8 cellular contexts compared by ENCODE assay signal in the genomic region with DNA sequence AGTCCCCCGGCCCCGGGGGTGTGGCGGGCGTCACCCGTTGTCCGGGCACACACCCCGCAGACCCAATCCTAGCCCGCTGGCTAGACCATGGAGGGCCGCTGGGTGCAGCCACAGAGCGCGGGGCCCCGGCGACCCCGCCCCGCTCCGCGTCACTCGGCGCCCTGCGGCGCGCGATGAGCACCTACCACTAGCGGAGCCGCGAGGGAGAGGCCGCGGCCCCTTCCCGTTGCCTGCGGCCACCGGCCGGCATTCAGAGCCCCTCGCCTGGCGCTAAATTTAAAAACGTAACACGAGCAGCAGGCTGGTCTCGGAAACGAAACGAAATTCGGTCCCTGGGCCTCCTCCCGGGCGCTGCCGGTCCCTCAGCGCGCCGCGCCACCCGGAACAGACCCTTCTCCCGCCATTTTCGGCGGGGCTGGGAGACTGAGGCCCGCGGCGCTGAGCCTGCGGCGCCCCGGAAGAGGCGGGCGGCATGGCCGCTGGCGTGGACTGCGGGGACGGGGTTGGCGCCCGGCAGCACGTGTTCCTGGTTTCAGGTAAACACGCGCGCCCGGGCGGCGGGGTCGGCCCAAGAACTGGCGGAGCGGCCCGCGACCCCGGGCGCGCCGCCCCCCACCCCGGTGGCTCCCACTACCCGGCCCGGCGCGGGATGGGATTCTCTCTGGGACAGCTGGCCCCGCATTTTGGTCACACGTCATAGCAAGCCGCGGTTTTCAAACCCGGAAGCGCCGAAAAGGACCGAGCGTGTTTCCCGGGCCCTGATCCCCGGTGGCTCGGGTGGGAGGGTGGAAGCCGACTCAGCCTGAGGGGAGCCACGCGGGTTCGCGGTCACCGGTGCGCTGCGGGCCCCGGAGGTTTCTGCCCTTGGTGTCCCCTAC. TPM values are rescaled to one million over a fixed set of nuclear protein-coding genes. Genes with fewer than 3 reads are reported as not detected.
DNase-seq lines count a peak whose midpoint lies in the region; ATAC-seq and TF ChIP-seq lines count a peak whose summit lies in the region.

A gene with protein sequence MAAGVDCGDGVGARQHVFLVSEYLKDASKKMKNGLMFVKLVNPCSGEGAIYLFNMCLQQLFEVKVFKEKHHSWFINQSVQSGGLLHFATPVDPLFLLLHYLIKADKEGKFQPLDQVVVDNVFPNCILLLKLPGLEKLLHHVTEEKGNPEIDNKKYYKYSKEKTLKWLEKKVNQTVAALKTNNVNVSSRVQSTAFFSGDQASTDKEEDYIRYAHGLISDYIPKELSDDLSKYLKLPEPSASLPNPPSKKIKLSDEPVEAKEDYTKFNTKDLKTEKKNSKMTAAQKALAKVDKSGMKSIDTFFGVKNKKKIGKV (plus strand): TSS at position 187 of the 878 bp plus-strand sequence. CDS start 286 bp downstream, at position 473.

- no peaks in the 10 kb centered on the region for H3K27me3 Mint-ChIP-seq in CD8-positive, alpha-beta memory T cell

- CTCF ChIA-PET in CD8-positive, alpha-beta memory T cell (lab: Charles Lee), result interaction anchor here (0.9 to 4.2 kb wide), 6 partner anchors 9 to 912 kb away, joined by 3 to 44 read pairs (median 18); a partner anchor contains a TSS

- H4K20me1 ChIP-seq in OCI-LY1 (ENCODE audit: insufficient read depth, low read length), result no peaks in the 10 kb centered on the region

- H3K9ac ChIP-seq in OCI-LY1 (ENCODE audit: low read length), result peak within 1 kb of the TSS; percentile 96
- H3K9ac ChIP-seq in mucosa of stomach (ENCODE audit: low read length), result peak within 1 kb of the TSS; percentile 96

- H3K4me1 ChIP-seq in CD8-positive, alpha-beta memory T cell (ENCODE audit: insufficient read depth, low read length), result peaks cover 16% of the 10 kb centered on the region
- H3K4me1 ChIP-seq in OCI-LY1 (ENCODE audit: insufficient read depth, low read length, severe bottlenecking) (peaks cover 61% of the 10 kb centered on the region), mucosa of stomach (ENCODE audit: control insufficient read depth, insufficient read depth, low read length) (peaks cover 19% of the 10 kb centered on the region)

- peak within 1 kb of the TSS; percentile 95 for H3K4me2 ChIP-seq in OCI-LY1 (ENCODE audit: low read length)

- H3K9me3 ChIP-seq in CD8-positive, alpha-beta memory T cell (ENCODE audit: low read length), result no peaks in the 10 kb centered on the region
- H3K9me3 ChIP-seq in OCI-LY1 (ENCODE audit: low read length) (no peaks in the 10 kb centered on the region), mucosa of stomach (ENCODE audit: control insufficient read depth, low read length) (no peaks in the 10 kb centered on the region)

- peak; percentile 68 for ATAC-seq in GM19438 (IDR thresholded peaks at IDR 0.05; ENCODE audit: low read depth, unreplicated experiment)
- peak; percentile 63 for ATAC-seq in HG03565 (IDR thresholded peaks at IDR 0.05; ENCODE audit: unreplicated experiment)

- peak; percentile 54 to 82 (median 76) for DNase-seq in CD8-positive, alpha-beta memory T cell
- DNase-seq in activated T-cell treated with anti-CD3 and anti-CD28 coated beads for 24 hours (ENCODE audit: low read depth) (peak; percentile 60), epithelial cell of prostate (ENCODE audit: low read depth, low spot score) (no peak)
- DNase-seq in stimulated activated CD8-positive, alpha-beta memory T cell treated with anti-CD3 and anti-CD28 coated beads, Interleukin-7, amount 100 ng/mL, for 4 hours (ENCODE audit: low read depth in 2 of 2), result peak; percentile 38 to 61

- peak within 1 kb of the TSS; percentile 90 for H3K27ac ChIP-seq in CD8-positive, alpha-beta memory T cell (ENCODE audit: low read depth, low read length)
- H3K27ac ChIP-seq in OCI-LY1 (ENCODE audit: low read depth, low read length, poor library complexity, severe bottlenecking), result peak within 1 kb of the TSS; percentile 96
- peak within 1 kb of the TSS; percentile 37 for H3K27ac ChIP-seq in epithelial cell of prostate

- peaks cover 2% of the 10 kb centered on the region; the same call in 1 of the 2 replicates for H3F3A ChIP-seq in OCI-LY1 (ENCODE audit: insufficient read depth, low read length)

- H3K4me3 ChIP-seq in CD8-positive, alpha-beta memory T cell (ENCODE audit: low read length), result peak within 1 kb of the TSS; percentile 90
- H3K4me3 ChIP-seq in OCI-LY1 (ENCODE audit: low read depth, low read length, poor library complexity, severe bottlenecking) (peak within 1 kb of the TSS; percentile 86), mucosa of stomach (ENCODE audit: low read length) (peak within 1 kb of the TSS; percentile 83)

- H3K36me3 Mint-ChIP-seq in CD8-positive, alpha-beta memory T cell, result peaks cover 0 to 10% (median 0%) of the 10 kb centered on the region in 3 donors

- no peaks in the 10 kb centered on the region for H3K27me3 ChIP-seq in CD8-positive, alpha-beta memory T cell (ENCODE audit: insufficient read depth, low read length, poor library complexity, severe bottlenecking)
- no peaks in the 10 kb centered on the region for H3K27me3 ChIP-seq in OCI-LY1 (ENCODE audit: insufficient read depth, low read length)
- no peaks in the 10 kb centered on the region for H3K27me3 ChIP-seq in mucosa of stomach (ENCODE audit: control insufficient read depth, insufficient read depth, low read length)

- H3K27ac Mint-ChIP-seq in CD8-positive, alpha-beta memory T cell, result peak within 1 kb of the TSS; percentile 92 to 98 (median 96)

- H2AFZ ChIP-seq in OCI-LY1 (ENCODE audit: low read length), result no peak within 1 kb of the TSS; the same call in 1 of the 2 replicates

- no peaks in the 10 kb centered on the region for H3K9me3 Mint-ChIP-seq in CD8-positive, alpha-beta memory T cell

- H3K9me2 ChIP-seq in OCI-LY1 (ENCODE audit: low read depth, low read length), result no peaks in the 10 kb centered on the region

- no peak for TF ChIP-seq CTCF in OCI-LY1 (IDR thresholded peaks at IDR 0.05; ENCODE audit: low read length)

- peak within 1 kb of the TSS; percentile 85 to 97 (median 94) for H3K4me3 Mint-ChIP-seq in CD8-positive, alpha-beta memory T cell

- H3K79me2 ChIP-seq in OCI-LY1 (ENCODE audit: insufficient read depth, low read length), result peaks cover 39% of the 10 kb centered on the region

- POLR2A ChIA-PET in CD8-positive, alpha-beta memory T cell (lab: Charles Lee), result interaction anchor here (1.0 to 2.9 kb wide), 5 partner anchors 16 to 913 kb away, joined by 5 to 21 read pairs (median 12); a partner anchor contains a TSS

- H3K36me3 ChIP-seq in CD8-positive, alpha-beta memory T cell (ENCODE audit: insufficient read depth, low read length), result no peaks in the 10 kb centered on the region
- H3K36me3 ChIP-seq in OCI-LY1 (ENCODE audit: insufficient read depth, low read length) (0 out of 2 replicates have a peak, but pooled peaks cover 4% of the 10 kb centered on the region), mucosa of stomach (ENCODE audit: control insufficient read depth, insufficient read depth, low read length) (no peaks in the 10 kb centered on the region)

- H3K4me1 Mint-ChIP-seq in CD8-positive, alpha-beta memory T cell, result peaks cover 31 to 42% (median 40%) of the 10 kb centered on the region in 3 donors

RNA-seq across cellular contexts. Expression of the gene that starts here (rescaled TPM):
- 10 to 100 TPM; 62.1 to 70.7 TPM for total RNA-seq in CD8-positive, alpha-beta memory T cell
- 102 TPM for polyA plus RNA-seq in CD8-positive, alpha-beta memory T cell

Comparison
In these comparisons a context has a peak if more than half of its experiments do, and no peak if none do; other contexts are left out.
1. H3K27ac ChIP-seq: peak in every context shown above with its lines; median percentile 96 in OCI-LY1; 90 in CD8-positive, alpha-beta memory T cell; 37 in epithelial cell of prostate.